Comparison of ENCODE assay signal across 8 cellular contexts in the genomic region with DNA sequence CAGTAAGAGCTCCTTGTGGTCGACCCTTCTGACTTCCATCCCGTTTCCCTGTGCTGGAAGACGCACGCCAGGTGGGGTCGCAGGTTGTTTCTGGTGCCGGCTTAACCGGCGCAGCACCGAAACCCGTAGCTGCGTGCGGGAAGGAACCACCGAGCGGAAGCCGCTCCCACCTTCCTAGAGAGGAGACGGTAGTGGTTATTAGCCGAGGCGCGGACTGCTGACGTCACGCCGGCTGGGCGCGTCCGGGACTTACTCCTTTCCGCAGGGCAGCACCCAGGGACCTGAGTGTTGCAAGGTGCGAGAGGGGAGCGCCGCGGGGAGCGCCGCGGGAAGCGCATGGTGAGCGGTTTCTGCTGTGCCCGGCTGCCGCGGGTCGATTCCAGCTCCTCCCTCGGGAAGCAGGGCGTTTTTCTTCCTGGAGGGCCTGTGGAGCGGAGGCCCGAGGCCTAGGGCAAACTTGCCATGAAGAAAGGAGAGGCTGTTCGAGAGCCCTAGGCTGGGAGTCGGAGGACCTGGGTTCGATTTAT. TPM values are rescaled to one million over a fixed set of nuclear protein-coding genes. Genes with fewer than 3 reads are reported as not detected.
DNase-seq lines count a peak whose midpoint lies in the region; FAIRE-seq and TF ChIP-seq lines count a peak whose summit lies in the region.

A gene (plus strand): TSS at position 252 of the 527 bp plus-strand sequence. CDS start 4,787 bp downstream, outside the sequence.

- H3K4me1 Mint-ChIP-seq in chondrocyte (ENCODE audit: low read depth), result no peaks in the 10 kb centered on the region

- H3K27me3 Mint-ChIP-seq in chondrocyte (ENCODE audit: low read depth), result no peaks in the 10 kb centered on the region

- intact Hi-C loops in kidney (cut with DNase I), result no loop called here

- peaks cover 80% of the 10 kb centered on the region for H3K9me3 Mint-ChIP-seq in chondrocyte (ENCODE audit: low read depth)

- H3K27ac ChIP-seq in kidney (ENCODE audit: low read depth in 2 of 2, low read length in 2 of 2), result no peak within 1 kb of the TSS

- peak within 1 kb of the TSS; percentile 27 to 70 for H3K9ac ChIP-seq in kidney (ENCODE audit: low read length in 2 of 2)

- peak within 1 kb of the TSS; percentile 54 for H3K27ac Mint-ChIP-seq in chondrocyte (ENCODE audit: unreplicated experiment)

- FAIRE-seq in kidney (lab: Jason Lieb, UNC), result no peak

- H3K36me3 Mint-ChIP-seq in chondrocyte (ENCODE audit: low read depth), result peaks cover 36% of the 10 kb centered on the region

- H3K4me3 Mint-ChIP-seq in chondrocyte (ENCODE audit: unreplicated experiment), result peak within 1 kb of the TSS; percentile 73

- TF ChIP-seq CTCF in chondrocyte (IDR thresholded peaks at IDR 0.05) (no peak), kidney (IDR thresholded peaks at IDR 0.05; ENCODE audit: borderline replicate concordance, extremely low read depth, insufficient read depth) (peak; percentile 6)

- DNase-seq in Daoy (ENCODE audit: low read depth), result peak; percentile 89
- DNase-seq in HCEC 1CT, result peak; percentile 72
- peak; percentile 61 for DNase-seq in NCI-H2029 treated with DMSO at 0.1 percent for 48 hours (lab: John Stamatoyannopoulos, UW)
- DNase-seq in activated CD4-positive, alpha-beta T cell treated with anti-CD3 and anti-CD28 coated beads for 1 hour, result peak; percentile 79
- DNase-seq in chondrocyte (ENCODE audit: low spot score), result peak; percentile 94
- DNase-seq in kidney, result peak; percentile 97
- peak; percentile 82 for DNase-seq in stimulated activated CD4-positive, alpha-beta T cell treated with anti-CD3 and anti-CD28 coated beads, Interleukin-12 subunit alpha, Interleukin-12 subunit beta, amount 100 ng/mL, for 4 hours
- no peak for DNase-seq in OCI-M2 (lab: John Stamatoyannopoulos, UW; ENCODE audit: unreplicated experiment)

- peak within 1 kb of the TSS; percentile 51 to 91 for H3K4me3 ChIP-seq in kidney (ENCODE audit: low read length in 2 of 2)

- H3K4me1 ChIP-seq in kidney (ENCODE audit: control insufficient read depth in 1 of 2, insufficient read depth in 1 of 2, low read depth in 1 of 2, low read length in 2 of 2), result no peaks in the 10 kb centered on the region

- H3K36me3 ChIP-seq in kidney (ENCODE audit: control insufficient read depth in 1 of 2, insufficient read depth in 2 of 2, low read length in 2 of 2), result peaks cover 7 to 19% of the 10 kb centered on the region in 2 donors

- H3K9me3 ChIP-seq in kidney (ENCODE audit: control insufficient read depth in 1 of 2, low read length in 2 of 2), result peaks cover 41 to 77% of the 10 kb centered on the region in 2 donors

RNA-seq across cellular contexts. Expression of the gene that starts here (rescaled TPM):
- total RNA-seq in Daoy (2014; rRNA removed; shearing (Covaris generic)), result 1.3 and 2.7 TPM in 2 replicates
- total RNA-seq in chondrocyte, result 1.7 to 4.1 TPM (median 1.8 TPM) in 3 replicates
- 4.2 TPM for total RNA-seq in kidney
- polyA plus RNA-seq in kidney (ENCODE audit: insufficient read depth, low read depth, low replicate concordance), result 1.5 TPM
